ENCODE assay signal across 8 cellular contexts in genomic region chr4:182465114-182465513, GRCh38.
"Had no signal": no experiment of that assay in that cellular context is flagged by ENCODE, and none has a peak within 500 bp of the region (broad histone marks: within the 10 kb centered on the region; RNA-seq: fewer than 3 reads in every experiment).

No MANE protein-coding gene starts in this region.

- DNase-seq: H9, HCEC 1CT, HFFc6, KG1 had no signal

- ATAC-seq: GM23338, HepG2, K562 had no signal

- H3K27ac Mint-ChIP-seq: GM23338, HFFc6 had no signal

- H3K4me3 ChIP-seq: GM23338, K562 had no signal

- H3K9me3 Mint-ChIP-seq: GM23338, H9, HFFc6 had no signal

- H3K4me3 Mint-ChIP-seq: GM23338, H9, HFFc6 had no signal

- H2AFZ ChIP-seq: GM23338 had no signal

- H3K4me2 ChIP-seq: GM23338 had no signal

- H3K27ac ChIP-seq: HL-60 had no signal
